In the genomic region with DNA sequence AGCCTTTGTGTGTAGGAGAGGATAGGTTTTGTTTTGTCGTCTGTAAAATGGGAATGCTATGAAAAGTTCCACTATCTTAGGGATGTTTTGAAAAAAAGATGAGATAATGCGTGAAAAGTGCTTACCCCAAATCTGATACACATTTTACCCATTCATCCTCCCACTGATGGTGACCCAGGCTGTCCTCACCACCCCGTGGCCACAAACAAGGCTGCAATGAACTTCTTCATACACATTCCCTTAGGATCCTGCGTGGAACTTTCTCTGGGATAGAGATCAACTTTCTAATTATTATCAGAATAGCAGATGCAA, we compare ENCODE assay signal across 9 cellular contexts. TPM values are rescaled to one million over a fixed set of nuclear protein-coding genes. Genes with fewer than 3 reads are reported as not detected.
DNase-seq lines count a peak whose midpoint lies in the region; ATAC-seq, FAIRE-seq and TF ChIP-seq lines count a peak whose summit lies in the region.
"Had no signal": no experiment of that assay in that cellular context is flagged by ENCODE, and none has a peak within 500 bp of the region (broad histone marks: within the 10 kb centered on the region; RNA-seq: fewer than 3 reads in every experiment).

No MANE protein-coding gene starts in this region.

- no peak for DNase-seq in AG04449 (ENCODE audit: low read depth, low spot score)
- DNase-seq in HFFc6 = no peak
- DNase-seq in bronchial epithelial cell (ENCODE audit: low read depth) = no peak
- no peak for DNase-seq in naive B cell
- no peak for DNase-seq in HUDEP-2 (lab: John Stamatoyannopoulos, UW; ENCODE audit: unreplicated experiment in 76 of 76)
- no peak for DNase-seq in stimulated activated CD8-positive, alpha-beta memory T cell treated with anti-CD3 and anti-CD28 coated beads, Interleukin-4, amount 100 ng/mL, for 48 hours

- H3K4me3 ChIP-seq in AG04449 (ENCODE audit: low read depth, low read length) = peak overlapping the region; percentile 54
- peak overlapping the region; percentile 40 for H3K4me3 ChIP-seq in bronchial epithelial cell (ENCODE audit: low read depth, low read length)

- H3K36me3 Mint-ChIP-seq in HFFc6 (ENCODE audit: low read depth) (peaks cover 6% of the 10 kb centered on the region; the same call in 1 of the 2 replicates), naive B cell (peaks cover 9 to 16% of the 10 kb centered on the region in 2 donors)

- no peak for FAIRE-seq in bronchial epithelial cell (lab: Jason Lieb, UNC)

- H3K9me3 Mint-ChIP-seq in HFFc6 (peaks cover 7% of the 10 kb centered on the region), naive B cell (peaks cover 6 to 21% (median 10%) of the 10 kb centered on the region in 7 donors)

- H3K36me3 ChIP-seq in bronchial epithelial cell (ENCODE audit: control insufficient read depth, insufficient read depth, low read length) = no peaks in the 10 kb centered on the region

- H3K27me3 Mint-ChIP-seq in HFFc6 (ENCODE audit: insufficient read depth) (peaks cover 34% of the 10 kb centered on the region), naive B cell (peaks cover 39 to 69% (median 58%) of the 10 kb centered on the region in 3 donors)

- no peak overlapping the region for H3K27ac Mint-ChIP-seq in HFFc6
- H3K27ac Mint-ChIP-seq in naive B cell = no peak overlapping the region

- H3K4me1 Mint-ChIP-seq in HFFc6 (ENCODE audit: low read depth) (no peaks in the 10 kb centered on the region), naive B cell (peaks cover 3 to 10% (median 10%) of the 10 kb centered on the region in 3 donors)

- TF ChIP-seq CTCF in AG04449 (IDR thresholded peaks at IDR 0.05; ENCODE audit: insufficient read depth, low read length, missing control alignments) = no peak
- no peak for TF ChIP-seq CTCF in HFFc6 (IDR thresholded peaks at IDR 0.05)
- TF ChIP-seq CTCF in bronchial epithelial cell (IDR thresholded peaks at IDR 0.05; ENCODE audit: insufficient read depth, low read length, severe bottlenecking) = no peak

- no peak for ATAC-seq in naive B cell (ENCODE audit: low read depth in 2 of 2)
- no peak for ATAC-seq in GM21619 (IDR thresholded peaks at IDR 0.05; ENCODE audit: unreplicated experiment)
- no peak for ATAC-seq in HG02885 (IDR thresholded peaks at IDR 0.05; ENCODE audit: poor library complexity, unreplicated experiment)

- POLR2A ChIA-PET in AG04449 (lab: Yijun Ruan, JAX) = no interaction called here

- CTCF ChIA-PET in AG04449 (lab: Yijun Ruan, JAX) = no interaction called here

- peaks cover 3% of the 10 kb centered on the region for H3K27me3 ChIP-seq in bronchial epithelial cell (ENCODE audit: control insufficient read depth, insufficient read depth, low read length)

- H3K4me3 Mint-ChIP-seq in HFFc6 (peak overlapping the region; percentile 46; the same call in 1 of the 2 replicates), naive B cell (peak overlapping the region; percentile 38 to 81 (median 58))

RNA-seq across cellular contexts. Expression of a gene that starts 0.4 kb away (rescaled TPM):
- total RNA-seq in HFFc6 (2021; fragmentation: NEBNext Ultra II Directional; extraction: Animal tissue kit (Norgen Biotek cat#: 25700)) = under 1 TPM in 5 of 6 experiments, not detected in 1; 0.05 to 0.19 (median 0.17) TPM
- total RNA-seq in bronchial epithelial cell = 0.26 TPM in 1 of 2 replicates, not detected in the other
- polyA plus RNA-seq in naive B cell (ENCODE audit: low read depth in 6 of 6) = not detected
- total RNA-seq: T-helper 1 cell treated with Interleukin-12 subunit alpha and Interleukin-12 subunit beta and Interleukin-4 antibody, amounts not matched to agents 30 ng/mL and 1 ng/mL, for 36 hours had no signal
